22 cellular contexts compared by ENCODE assay signal in genomic region chr6:30754631-30755030, GRCh38. TPM values are rescaled to one million over a fixed set of nuclear protein-coding genes. Genes with fewer than 3 reads are reported as not detected.
DNase-seq lines count a peak whose midpoint lies in the region; ATAC-seq, FAIRE-seq and TF ChIP-seq lines count a peak whose summit lies in the region.
"Had no signal": no experiment of that assay in that cellular context is flagged by ENCODE, and none has a peak within 500 bp of the region (broad histone marks: within the 10 kb centered on the region; RNA-seq: fewer than 3 reads in every experiment).

No MANE protein-coding gene starts in this region.

- H3K27me3 Mint-ChIP-seq in MCF 10A (ENCODE audit: insufficient read depth, unreplicated experiment): no peaks in the 10 kb centered on the region
- no peaks in the 10 kb centered on the region for H3K27me3 Mint-ChIP-seq in activated T-helper 17 cell treated with anti-CD3 and anti-CD28 coated beads, Interleukin-2, amount 50 U/mL, for 72 hours
- H3K27me3 Mint-ChIP-seq: activated CD4-positive, alpha-beta T cell treated with anti-CD3 and anti-CD28 coated beads, Interleukin-2, amount 10 ng/mL, durations not matched to agents 24 days and 14 days had no signal

- no peak overlapping the region for H3K9ac ChIP-seq in stomach smooth muscle (ENCODE audit: low read length in 2 of 2)
- H3K9ac ChIP-seq in kidney (ENCODE audit: low read length in 2 of 2): no peak overlapping the region

- no peaks in the 10 kb centered on the region for H3K36me3 Mint-ChIP-seq in MCF 10A (ENCODE audit: insufficient read depth, unreplicated experiment)
- H3K36me3 Mint-ChIP-seq in activated T-helper 17 cell treated with anti-CD3 and anti-CD28 coated beads, Interleukin-2, amount 50 U/mL, for 72 hours (ENCODE audit: low read depth): no peaks in the 10 kb centered on the region
- H3K36me3 Mint-ChIP-seq: CD8-positive, alpha-beta memory T cell had no signal

- H3K4me1 Mint-ChIP-seq in MCF 10A (ENCODE audit: insufficient read depth, unreplicated experiment): peaks cover 35% of the 10 kb centered on the region
- peaks cover 22% of the 10 kb centered on the region for H3K4me1 Mint-ChIP-seq in activated T-helper 17 cell treated with anti-CD3 and anti-CD28 coated beads, Interleukin-2, amount 50 U/mL, for 72 hours

- CTCF ChIA-PET in MCF 10A (lab: Yijun Ruan, JAX): interaction anchor here (0.6 to 1.4 kb wide), 7 partner anchors 12 to 68 kb away, joined by 3 to 6 read pairs (median 3); no protein-coding TSS in a partner anchor

- no peak overlapping the region for H3K4me3 Mint-ChIP-seq in MCF 10A (ENCODE audit: unreplicated experiment)
- H3K4me3 Mint-ChIP-seq in activated T-helper 17 cell treated with anti-CD3 and anti-CD28 coated beads, Interleukin-2, amount 50 U/mL, for 72 hours: no peak overlapping the region
- H3K4me3 Mint-ChIP-seq: activated CD4-positive, alpha-beta T cell treated with anti-CD3 and anti-CD28 coated beads, Interleukin-2, amount 10 ng/mL, durations not matched to agents 24 days and 14 days; CD8-positive, alpha-beta memory T cell had no signal

- H3K36me3 ChIP-seq in breast epithelium (no peaks in the 10 kb centered on the region), stomach smooth muscle (ENCODE audit: control insufficient read depth in 2 of 2, insufficient read depth in 2 of 2, low read length in 2 of 2) (no peaks in the 10 kb centered on the region), kidney (ENCODE audit: control insufficient read depth in 1 of 2, insufficient read depth in 2 of 2, low read length in 2 of 2) (no peaks in the 10 kb centered on the region)
- H3K36me3 ChIP-seq: MG63, neutrophil, SJCRH30, vagina had no signal

- peak overlapping the region; percentile 94 for H3K27ac Mint-ChIP-seq in MCF 10A (ENCODE audit: low read depth, unreplicated experiment)
- H3K27ac Mint-ChIP-seq in activated T-helper 17 cell treated with anti-CD3 and anti-CD28 coated beads, Interleukin-2, amount 50 U/mL, for 72 hours: no peak overlapping the region
- H3K27ac Mint-ChIP-seq: activated CD4-positive, alpha-beta T cell treated with anti-CD3 and anti-CD28 coated beads, Interleukin-2, amount 10 ng/mL, durations not matched to agents 24 days and 14 days; CD8-positive, alpha-beta memory T cell had no signal

- FAIRE-seq in kidney (lab: Jason Lieb, UNC): no peak

- intact Hi-C loops in MCF 10A (cut with micrococcal nuclease): no loop called here
- intact Hi-C loops in breast epithelium (cut with DNase I; ENCODE audit: low total_unique reads): no loop called here
- intact Hi-C loops in kidney (cut with DNase I): no loop called here

- TF ChIP-seq CTCF in MCF 10A (IDR thresholded peaks at IDR 0.05; ENCODE audit: unreplicated experiment) (no peak), breast epithelium (IDR thresholded peaks at IDR 0.05) (no peak), kidney (IDR thresholded peaks at IDR 0.05; ENCODE audit: borderline replicate concordance, extremely low read depth, insufficient read depth) (no peak)

- no peaks in the 10 kb centered on the region for H3K9me3 Mint-ChIP-seq in MCF 10A (ENCODE audit: unreplicated experiment)
- H3K9me3 Mint-ChIP-seq in activated T-helper 17 cell treated with anti-CD3 and anti-CD28 coated beads, Interleukin-2, amount 50 U/mL, for 72 hours: no peaks in the 10 kb centered on the region
- H3K9me3 Mint-ChIP-seq: activated CD4-positive, alpha-beta T cell treated with anti-CD3 and anti-CD28 coated beads, Interleukin-2, amount 10 ng/mL, durations not matched to agents 24 days and 14 days; CD8-positive, alpha-beta memory T cell had no signal

- H3K9me3 ChIP-seq in breast epithelium (no peaks in the 10 kb centered on the region), stomach smooth muscle (ENCODE audit: control insufficient read depth in 2 of 2, low read length in 2 of 2) (no peaks in the 10 kb centered on the region), kidney (ENCODE audit: control insufficient read depth in 1 of 2, low read length in 2 of 2) (no peaks in the 10 kb centered on the region)
- H3K9me3 ChIP-seq: MG63, neutrophil, SJCRH30, vagina had no signal

- ATAC-seq in activated T-helper 17 cell treated with anti-CD3 and anti-CD28 coated beads, Interleukin-2, amount 50 U/mL, for 72 hours (replicated peaks): peak; percentile 44
- ATAC-seq: left colon, right cardiac atrium had no signal

- H3K4me3 ChIP-seq in breast epithelium (no peak overlapping the region), stomach smooth muscle (ENCODE audit: low read length in 2 of 2) (no peak overlapping the region), kidney (ENCODE audit: low read length in 2 of 2) (no peak overlapping the region)
- H3K4me3 ChIP-seq: MG63, SJCRH30, vagina had no signal

- TF ChIP-seq POLR2A in breast epithelium (IDR thresholded peaks at IDR 0.05): no peak

- H3K27me3 ChIP-seq in breast epithelium: no peaks in the 10 kb centered on the region
- no peaks in the 10 kb centered on the region for H3K27me3 ChIP-seq in stomach smooth muscle (ENCODE audit: control insufficient read depth in 1 of 2, insufficient read depth in 2 of 2, low read length in 2 of 2)
- H3K27me3 ChIP-seq: MG63, SJCRH30, vagina had no signal

- H3K4me1 ChIP-seq in breast epithelium (peaks cover 0 to 26% of the 10 kb centered on the region in 2 donors), stomach smooth muscle (ENCODE audit: control insufficient read depth, insufficient read depth, low read length) (peaks cover 34% of the 10 kb centered on the region), kidney (ENCODE audit: control insufficient read depth in 1 of 2, insufficient read depth in 1 of 2, low read depth in 1 of 2, low read length in 2 of 2) (peaks cover 21 to 34% of the 10 kb centered on the region in 2 donors)

- no TSS peak for BruUV-seq in MCF 10A (replicated peaks; lab: Mats Ljungman, UMichigan)

- POLR2A ChIA-PET in MCF 10A (lab: Yijun Ruan, JAX): interaction anchor here (0.6 to 1.3 kb wide), 6 partner anchors 10 to 302 kb away, joined by 3 to 5 read pairs (median 4); no protein-coding TSS in a partner anchor

- H3K27ac ChIP-seq in breast epithelium (peak overlapping the region in 1 of 2 donors; percentile 97), stomach smooth muscle (ENCODE audit: low read length) (peak overlapping the region; percentile 99), kidney (ENCODE audit: low read depth in 2 of 2, low read length in 2 of 2) (no peak overlapping the region)
- H3K27ac ChIP-seq: neutrophil, SJCRH30, vagina had no signal

- DNase-seq in MCF 10A (ENCODE audit: unreplicated experiment) (no peak), breast epithelium (ENCODE audit: low spot score in 2 of 2) (no peak), fibroblast of peridontal ligament (ENCODE audit: extremely low read depth) (peak; percentile 47), T-helper 2 cell (no peak), glomerular visceral epithelial cell (ENCODE audit: extremely low spot score) (no peak), kidney (no peak)
- DNase-seq: activated CD4-positive, alpha-beta T cell treated with anti-CD3 and anti-CD28 coated beads, Interleukin-2, amount 10 ng/mL, durations not matched to agents 24 days and 14 days; activated naive CD4-positive, alpha-beta T cell treated with Interleukin-2 at 50 U/mL for 16 hours; CD8-positive, alpha-beta memory T cell; erythroblast; left colon; MG63; NCI-H2029 treated with DMSO at 0.1 percent for 48 hours; NCI-H510A; right cardiac atrium; SJCRH30; stimulated activated CD4-positive, alpha-beta T cell treated with anti-CD3 and anti-CD28 coated beads, Interleukin-1b, Interleukin-23, amount 100 ng/mL, for 48 hours; T1000 had no signal

RNA-seq across cellular contexts. Expression of gene IER3, which starts 10.3 kb away (rescaled TPM):
- total RNA-seq in MCF 10A (2022) (154 and 192 TPM in 2 replicates), breast epithelium (10 to 100 TPM in 2 of 3 donors, 1 to 10 TPM in 1; 7.7 to 64.1 (median 20.0) TPM), kidney (59.5 TPM)
- 100 to 1,000 TPM in 1 of 2 donors, 10 to 100 TPM in 1; 55.6 to 617 TPM for total RNA-seq in activated T-helper 17 cell treated with anti-CD3 and anti-CD28 coated beads, Interleukin-2, amount 50 U/mL, for 72 hours
- 94.3 TPM for polyA plus RNA-seq in kidney (ENCODE audit: insufficient read depth, low read depth, low replicate concordance)

RNA-seq across cellular contexts. Expression of gene FLOT1, which starts 12.1 kb away (rescaled TPM):
- total RNA-seq in MCF 10A (2022) (61.8 and 73.7 TPM in 2 replicates), breast epithelium (100 to 1,000 TPM in 2 of 3 donors, 10 to 100 TPM in 1; 80.5 to 171 (median 142) TPM), kidney (227 TPM)
- total RNA-seq in activated T-helper 17 cell treated with anti-CD3 and anti-CD28 coated beads, Interleukin-2, amount 50 U/mL, for 72 hours: 100 to 1,000 TPM; 152 to 161 TPM
- polyA plus RNA-seq in kidney (ENCODE audit: insufficient read depth, low read depth, low replicate concordance): 317 TPM

RNA-seq across cellular contexts. Expression of gene TUBB, which starts 34.5 kb away (rescaled TPM):
- total RNA-seq in MCF 10A (2022) (200 and 210 TPM in 2 replicates), breast epithelium (100 to 1,000 TPM; 189 to 269 (median 212) TPM), kidney (295 TPM)
- total RNA-seq in activated T-helper 17 cell treated with anti-CD3 and anti-CD28 coated beads, Interleukin-2, amount 50 U/mL, for 72 hours: 1,000 to 10,000 TPM; 1,139 to 1,437 TPM
- 197 TPM for polyA plus RNA-seq in kidney (ENCODE audit: insufficient read depth, low read depth, low replicate concordance)

RNA-seq across cellular contexts. Expression of gene MDC1, which starts 37.5 kb away (rescaled TPM):
- total RNA-seq in MCF 10A (2022) (50.6 and 54.5 TPM in 2 replicates), breast epithelium (10 to 100 TPM in 2 of 3 donors, 1 to 10 TPM in 1; 8.5 to 14.9 (median 13.4) TPM), kidney (47.9 TPM)
- total RNA-seq in activated T-helper 17 cell treated with anti-CD3 and anti-CD28 coated beads, Interleukin-2, amount 50 U/mL, for 72 hours: 10 to 100 TPM; 57.4 to 82.1 TPM
- 9.5 TPM for polyA plus RNA-seq in kidney (ENCODE audit: insufficient read depth, low read depth, low replicate concordance)
